Comparison of ENCODE assay signal across 20 cellular contexts in the genomic region with DNA sequence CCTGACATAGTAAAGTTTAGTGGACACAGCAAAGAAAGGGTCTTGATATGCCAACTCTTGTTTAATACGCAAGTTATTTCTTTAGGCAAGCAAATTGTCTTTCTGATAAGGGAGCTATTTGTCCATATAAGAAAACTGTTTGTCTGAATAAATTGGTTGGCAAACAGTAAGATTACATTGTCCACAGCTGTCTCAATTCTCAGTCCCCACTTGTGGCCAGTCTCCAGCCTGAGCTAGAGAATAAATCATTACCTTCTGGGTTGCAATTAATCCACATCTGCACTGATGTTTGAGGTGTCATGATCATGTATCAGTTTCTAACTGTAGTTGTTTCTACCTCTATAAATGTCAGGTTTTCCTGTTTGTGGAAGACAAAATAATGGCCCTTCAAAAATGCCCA.
"Had no signal": no experiment of that assay in that cellular context is flagged by ENCODE, and none has a peak within 500 bp of the region (broad histone marks: within the 10 kb centered on the region; RNA-seq: fewer than 3 reads in every experiment).

No MANE protein-coding gene starts in this region.

- H3K27me3 ChIP-seq: SJCRH30 had no signal

- H3K27ac ChIP-seq: SJCRH30 had no signal

- H3K36me3 ChIP-seq: SJCRH30 had no signal

- H3K4me3 ChIP-seq: SJCRH30 had no signal

- DNase-seq: KBM-7; MV-4-11; NCI-H1048; NCI-H1105; NCI-H1436 treated with DMSO at 0.1 percent for 48 hours; NCI-H187; NCI-H2029; NCI-H2081 treated with DMSO at 0.1 percent for 48 hours; NCI-H2171; NCI-H226; NCI-H446; NCI-H510A; NCI-H524 treated with DMSO at 0.1 percent for 48 hours; NCI-H69; NK-92 treated with Interleukin-12 subunit alpha and Interleukin-12 subunit beta, amount 100 ng/mL, for 24 hours; PC-3; SHP77 treated with DMSO at 0.1 percent for 48 hours; SJCRH30 had no signal

- ATAC-seq: Panc1, PC-3, SK-N-SH treated with all-trans-retinoic acid at 6 μM for 48 hours had no signal

- H3K4me1 ChIP-seq: SJCRH30 had no signal

- H3K9me3 ChIP-seq: SJCRH30 had no signal
